11 cellular contexts compared by ENCODE assay signal in genomic region chr3:73503781-73504180, GRCh38.
DNase-seq lines count a peak whose midpoint lies in the region; ATAC-seq and TF ChIP-seq lines count a peak whose summit lies in the region.
"Had no signal": no experiment of that assay in that cellular context is flagged by ENCODE, and none has a peak within 500 bp of the region (broad histone marks: within the 10 kb centered on the region; RNA-seq: fewer than 3 reads in every experiment).

No MANE protein-coding gene starts in this region.

- in situ Hi-C loops in transverse colon (cut with MboI; ENCODE audit: low pct_ligation_motif_present in 1 of 4, low pct_unique_long_range_greater_than_20kb in 1 of 4, low sequenced_read_pairs in 3 of 4) = loop anchor here (5.0 to 25.0 kb wide), 5 partner anchors 109 to 401 kb away; partner anchors contain the start of gene PDZRN3 (in 1 of the 4)

- H3K27ac ChIP-seq in heart left ventricle = peak overlapping the region; percentile 4 to 64 (median 36)
- H3K27ac ChIP-seq in right cardiac atrium (ENCODE audit: low read length) = no peak overlapping the region
- peak overlapping the region; percentile 38 to 72 (median 66) for H3K27ac ChIP-seq in esophagus muscularis mucosa (replicated peaks in 1 of 4)
- peak overlapping the region; percentile 15 to 35 (median 32) for H3K27ac ChIP-seq in transverse colon
- no peak overlapping the region for H3K27ac ChIP-seq in left lung
- H3K27ac ChIP-seq: WERI-Rb-1 had no signal

- TF ChIP-seq EP300 in esophagus muscularis mucosa (IDR thresholded peaks at IDR 0.05) (no peak), transverse colon (IDR thresholded peaks at IDR 0.05; ENCODE audit: low read depth) (no peak)

- TF ChIP-seq CTCF in heart left ventricle (IDR thresholded peaks at IDR 0.05) (no peak), esophagus muscularis mucosa (IDR thresholded peaks at IDR 0.05) (no peak), transverse colon (IDR thresholded peaks at IDR 0.05) (no peak), left lung (IDR thresholded peaks at IDR 0.05) (no peak)

- H3K4me3 ChIP-seq in heart left ventricle (no peak overlapping the region), right cardiac atrium (ENCODE audit: low read length) (no peak overlapping the region), esophagus muscularis mucosa (peak overlapping the region in 3 of 4 donors; percentile 0 to 32 (median 10)), transverse colon (no peak overlapping the region), left lung (no peak overlapping the region)

- H3K36me3 ChIP-seq in heart left ventricle = no peaks in the 10 kb centered on the region
- no peaks in the 10 kb centered on the region for H3K36me3 ChIP-seq in esophagus muscularis mucosa
- no peaks in the 10 kb centered on the region for H3K36me3 ChIP-seq in transverse colon
- no peaks in the 10 kb centered on the region for H3K36me3 ChIP-seq in left lung
- H3K36me3 ChIP-seq: WERI-Rb-1 had no signal

- intact Hi-C loops in heart left ventricle (cut with DNase I) (loop anchor here (1.0 to 10.0 kb wide), 8 partner anchors 46 to 403 kb away; no protein-coding TSS in a partner anchor), right cardiac atrium (cut with DNase I) (loop anchor here (2.0 to 10.0 kb wide), 6 partner anchors 46 to 403 kb away; no protein-coding TSS in a partner anchor), esophagus muscularis mucosa (cut with DNase I) (loop anchor here (2.0 kb wide), 1 partner anchor 403 kb away; no protein-coding TSS in a partner anchor), transverse colon (cut with DNase I; ENCODE audit: low total_unique reads) (loop anchor here (2.0 kb wide), 1 partner anchor 403 kb away; no protein-coding TSS in a partner anchor), left lung (cut with DNase I) (loop anchor here in 1 of 2 donors (5.0 to 10.0 kb wide), 2 partner anchors 341 to 406 kb away; no protein-coding TSS in a partner anchor)

- H3K4me1 Mint-ChIP-seq in T-cell = no peaks in the 10 kb centered on the region
- H3K4me1 Mint-ChIP-seq: B cell had no signal

- H3K27me3 Mint-ChIP-seq in T-cell = peaks cover 21% of the 10 kb centered on the region in 2 donors

- H3K9me3 ChIP-seq in heart left ventricle (no peaks in the 10 kb centered on the region), right cardiac atrium (ENCODE audit: control insufficient read depth, low read length) (no peaks in the 10 kb centered on the region), esophagus muscularis mucosa (no peaks in the 10 kb centered on the region), transverse colon (no peaks in the 10 kb centered on the region), left lung (no peaks in the 10 kb centered on the region)

- CTCF ChIA-PET in T-cell (lab: Charles Lee) = interaction anchor here in 1 of 2 donors (1.9 kb wide), 1 partner anchor 403 kb away, joined by 6 read pairs; no protein-coding TSS in a partner anchor

- H3K4me3 Mint-ChIP-seq in T-cell = no peak overlapping the region
- H3K4me3 Mint-ChIP-seq: B cell had no signal

- WGBS in heart left ventricle, 4 donors = 31 to 41% (median 35%) methylated on average over 4 of the region's 4 CpGs
- WGBS in right cardiac atrium = 41% methylated on average over 4 of the region's 4 CpGs
- WGBS in esophagus muscularis mucosa = 36% methylated on average over 4 of the region's 4 CpGs
- WGBS in transverse colon (ENCODE audit: low coverage in 1 of 2), 2 donors = 19 to 24% methylated on average over 4 of the region's 4 CpGs

- H3K4me1 ChIP-seq in heart left ventricle = peaks cover 0 to 58% (median 25%) of the 10 kb centered on the region in 12 donors
- peaks cover 5% of the 10 kb centered on the region for H3K4me1 ChIP-seq in right cardiac atrium (ENCODE audit: control insufficient read depth, insufficient read depth, low read length)
- H3K4me1 ChIP-seq in esophagus muscularis mucosa = peaks cover 41 to 94% (median 84%) of the 10 kb centered on the region in 4 donors
- peaks cover 10 to 37% (median 18%) of the 10 kb centered on the region in 4 donors for H3K4me1 ChIP-seq in transverse colon
- peaks cover 4 to 9% of the 10 kb centered on the region in 2 donors for H3K4me1 ChIP-seq in left lung

- POLR2A ChIA-PET in T-cell (lab: Charles Lee) = no interaction called here

- no peaks in the 10 kb centered on the region for H3K9me3 Mint-ChIP-seq in T-cell

- no peak for ATAC-seq in heart left ventricle
- no peak for ATAC-seq in right cardiac atrium
- ATAC-seq in HG03135 (IDR thresholded peaks at IDR 0.05; ENCODE audit: unreplicated experiment) = peak; percentile 54
- no peak for ATAC-seq in left lung
- no peak for ATAC-seq in T-cell (replicated peaks in 1 of 4)

- H3K27me3 ChIP-seq in heart left ventricle = no peaks in the 10 kb centered on the region
- no peaks in the 10 kb centered on the region for H3K27me3 ChIP-seq in right cardiac atrium (ENCODE audit: control insufficient read depth, insufficient read depth)
- no peaks in the 10 kb centered on the region for H3K27me3 ChIP-seq in esophagus muscularis mucosa
- no peaks in the 10 kb centered on the region for H3K27me3 ChIP-seq in transverse colon
- H3K27me3 ChIP-seq in left lung = peaks cover 0 to 10% of the 10 kb centered on the region in 2 donors

- TF ChIP-seq POLR2A in heart left ventricle (IDR thresholded peaks at IDR 0.05) (no peak), esophagus muscularis mucosa (IDR thresholded peaks at IDR 0.05; ENCODE audit: low read depth) (no peak), transverse colon (IDR thresholded peaks at IDR 0.05) (no peak)

- no peak overlapping the region for H3K27ac Mint-ChIP-seq in T-cell
- H3K27ac Mint-ChIP-seq: B cell had no signal

- DNase-seq in heart left ventricle (no peak), right cardiac atrium (no peak), esophagus muscularis mucosa (ENCODE audit: extremely low spot score) (peak; percentile 10), transverse colon (no peak), left lung (no peak), T-cell (no peak), NCI-H510A treated with DMSO at 0.1 percent for 48 hours (lab: John Stamatoyannopoulos, UW) (no peak)
- DNase-seq: NCI-H82, WERI-Rb-1 had no signal

- H3K36me3 Mint-ChIP-seq in T-cell = no peaks in the 10 kb centered on the region

Comparison
In these comparisons a context has a peak if more than half of its experiments do, and no peak if none do; other contexts are left out.
1. H3K27ac ChIP-seq: peak in heart left ventricle (12 of 12), esophagus muscularis mucosa (4 of 4) and transverse colon (4 of 4); none in right cardiac atrium (single experiment) and left lung (0 of 2).
2. H3K4me3 ChIP-seq: peak in esophagus muscularis mucosa (3 of 4); none in heart left ventricle (0 of 12), right cardiac atrium (single experiment), transverse colon (0 of 4) and left lung (0 of 2).